29 cellular contexts compared by ENCODE assay signal in genomic region chr6:162198925-162199324, GRCh38.
A peak's percentile ranks its signal among the peaks of the same experiment; 100 is the strongest.
DNase-seq lines count a peak whose midpoint lies in the region; ATAC-seq and TF ChIP-seq lines count a peak whose summit lies in the region.
"Had no signal": no experiment of that assay in that cellular context is flagged by ENCODE, and none has a peak within 500 bp of the region (broad histone marks: within the 10 kb centered on the region; RNA-seq: fewer than 3 reads in every experiment).

No MANE protein-coding gene starts in this region.

- H3K4me3 Mint-ChIP-seq in GM23338 (no peak overlapping the region), neural progenitor cell (no peak overlapping the region)
- H3K4me3 Mint-ChIP-seq: activated naive CD4-positive, alpha-beta T cell treated with anti-CD3 and anti-CD28 coated beads, Interleukin-2, amount 50 U/mL, for 24 hours; CD4-positive, CD25-positive, alpha-beta regulatory T cell; IgD-negative memory B cell; memory B cell; T-helper 2 cell treated with Interferon-gamma antibody and Interleukin-4, amounts not matched to agents 5 μg/mL and 100 μg/mL, for 36 hours had no signal

- H2BK12ac ChIP-seq in neuronal stem cell (ENCODE audit: low read length), result no peak overlapping the region

- H2BK5ac ChIP-seq in neuronal stem cell (ENCODE audit: low read length), result no peak overlapping the region

- H2BK120ac ChIP-seq in neuronal stem cell (ENCODE audit: low read depth, low read length), result no peak overlapping the region

- H3K9me2 ChIP-seq in GM23338 (ENCODE audit: insufficient read depth), result no peaks in the 10 kb centered on the region

- H3K27ac Mint-ChIP-seq in GM23338 (no peak overlapping the region), neural progenitor cell (no peak overlapping the region)
- H3K27ac Mint-ChIP-seq: activated naive CD4-positive, alpha-beta T cell treated with anti-CD3 and anti-CD28 coated beads, Interleukin-2, amount 50 U/mL, for 24 hours; activated T-helper 2 cell treated with anti-CD3 and anti-CD28 coated beads, Interferon-gamma antibody, Interleukin-2, Interleukin-4, amounts not matched to agents 10 μg/mL and 5 μg/mL and 100 μg/mL, durations not matched to agents 14 hours and 24 hours and 36 hours; CD4-positive, CD25-positive, alpha-beta regulatory T cell; IgD-negative memory B cell; memory B cell; T-helper 2 cell treated with Interferon-gamma antibody and Interleukin-4, amounts not matched to agents 5 μg/mL and 100 μg/mL, for 36 hours had no signal

- H3K4me2 ChIP-seq in GM23338 (no peak overlapping the region), OCI-LY3 (ENCODE audit: low read length) (no peak overlapping the region), neural progenitor cell (no peak overlapping the region), neuronal stem cell (ENCODE audit: insufficient read depth, low read length, poor library complexity, severe bottlenecking) (no peak overlapping the region)

- DNase-seq in GM23338 (ENCODE audit: low spot score) (peak; percentile 41), choroid plexus epithelial cell (ENCODE audit: low read depth) (peak; percentile 17), neural progenitor cell (ENCODE audit: low spot score) (peak; percentile 20), NCI-H2081 (lab: John Stamatoyannopoulos, UW) (no peak), neuronal stem cell (ENCODE audit: low spot score) (no peak)
- no peak for DNase-seq in stimulated activated CD4-positive, alpha-beta T cell treated with anti-CD3 and anti-CD28 coated beads, Interleukin-4, amount 100 ng/mL, for 1 hour
- DNase-seq: activated CD4-positive, alpha-beta T cell treated with anti-CD3 and anti-CD28 coated beads for 48 hours; amniotic stem cell; CD4-positive, CD25-positive, alpha-beta regulatory T cell; effector CD4-positive, alpha-beta T cell; EL; hypothalamus; NCI-H1092; NCI-H1694 treated with DMSO at 0.1 percent for 48 hours; NCI-H2171 treated with DMSO at 0.1 percent for 48 hours; NCI-H524; pancreas; retina; SHP77; small intestine; stimulated activated naive CD4-positive, alpha-beta T cell; upper lobe of left lung had no signal

- ATAC-seq in GM23338, result peak; percentile 67

- H3K4me1 Mint-ChIP-seq in GM23338 (peaks cover 20% of the 10 kb centered on the region), neural progenitor cell (peaks cover 3% of the 10 kb centered on the region)
- H3K4me1 Mint-ChIP-seq: activated naive CD4-positive, alpha-beta T cell treated with anti-CD3 and anti-CD28 coated beads, Interleukin-2, amount 50 U/mL, for 24 hours; CD4-positive, CD25-positive, alpha-beta regulatory T cell; IgD-negative memory B cell; memory B cell had no signal

- H3F3A ChIP-seq in GM23338 (replicated peaks; ENCODE audit: low read depth) (no peaks in the 10 kb centered on the region), neural progenitor cell (ENCODE audit: low read depth) (no peaks in the 10 kb centered on the region)

- no peak overlapping the region for H2AFZ ChIP-seq in GM23338
- no peak overlapping the region for H2AFZ ChIP-seq in OCI-LY3 (ENCODE audit: low read depth, low read length)
- no peak overlapping the region for H2AFZ ChIP-seq in neural progenitor cell (replicated peaks)
- no peak overlapping the region for H2AFZ ChIP-seq in neuronal stem cell (ENCODE audit: low read length)

- H4K20me1 ChIP-seq in GM23338 (replicated peaks; ENCODE audit: insufficient read depth) (no peaks in the 10 kb centered on the region), OCI-LY3 (ENCODE audit: insufficient read depth, low read length) (no peaks in the 10 kb centered on the region), neural progenitor cell (ENCODE audit: low read depth) (no peaks in the 10 kb centered on the region)

- H3K27ac ChIP-seq in GM23338 (ENCODE audit: low read depth), result no peak overlapping the region
- H3K27ac ChIP-seq in OCI-LY3 (ENCODE audit: low read length), result no peak overlapping the region
- H3K27ac ChIP-seq in neural progenitor cell, result no peak overlapping the region
- H3K27ac ChIP-seq in neuronal stem cell (replicated peaks; ENCODE audit: low read length), result no peak overlapping the region
- H3K27ac ChIP-seq: pancreas, upper lobe of left lung, VCaP had no signal

- H3K9me3 ChIP-seq in OCI-LY3 (ENCODE audit: insufficient read depth, low read length), result no peaks in the 10 kb centered on the region
- no peaks in the 10 kb centered on the region for H3K9me3 ChIP-seq in neural progenitor cell (ENCODE audit: low read depth)
- no peaks in the 10 kb centered on the region for H3K9me3 ChIP-seq in neuronal stem cell (replicated peaks in 1 of 2; ENCODE audit: control insufficient read depth in 2 of 2, insufficient read depth in 1 of 2, low read depth in 1 of 2, low read length in 2 of 2)
- H3K9me3 ChIP-seq: pancreas, upper lobe of left lung had no signal

- no peaks in the 10 kb centered on the region for H3K36me3 ChIP-seq in GM23338 (ENCODE audit: insufficient read depth)
- no peaks in the 10 kb centered on the region for H3K36me3 ChIP-seq in OCI-LY3 (replicated peaks; ENCODE audit: low read depth, low read length)
- no peaks in the 10 kb centered on the region for H3K36me3 ChIP-seq in neural progenitor cell
- no peaks in the 10 kb centered on the region for H3K36me3 ChIP-seq in neuronal stem cell (replicated peaks in 1 of 2; ENCODE audit: control insufficient read depth in 2 of 2, insufficient read depth in 2 of 2, low read length in 2 of 2)
- H3K36me3 ChIP-seq: pancreas, upper lobe of left lung had no signal

- no peak overlapping the region for H3K23ac ChIP-seq in neuronal stem cell (ENCODE audit: low read depth, low read length, poor library complexity)

- H3K27me3 ChIP-seq in GM23338 (ENCODE audit: insufficient read depth) (no peaks in the 10 kb centered on the region), OCI-LY3 (ENCODE audit: low read depth, low read length) (no peaks in the 10 kb centered on the region), neural progenitor cell (no peaks in the 10 kb centered on the region), neuronal stem cell (ENCODE audit: control insufficient read depth in 3 of 3, insufficient read depth in 3 of 3, low read depth in 1 of 3, low read length in 3 of 3) (no peaks in the 10 kb centered on the region)
- H3K27me3 ChIP-seq: pancreas, upper lobe of left lung had no signal

- H3K4me3 ChIP-seq in GM23338, result no peak overlapping the region
- no peak overlapping the region for H3K4me3 ChIP-seq in OCI-LY3 (ENCODE audit: low read length)
- H3K4me3 ChIP-seq in choroid plexus epithelial cell (ENCODE audit: low read depth, low read length), result no peak overlapping the region
- H3K4me3 ChIP-seq in neural progenitor cell, result no peak overlapping the region
- H3K4me3 ChIP-seq in neuronal stem cell (ENCODE audit: low read length in 2 of 2), result no peak overlapping the region
- H3K4me3 ChIP-seq: pancreas, upper lobe of left lung had no signal

- no peaks in the 10 kb centered on the region for H3K27me3 Mint-ChIP-seq in GM23338 (ENCODE audit: insufficient read depth, low read depth, poor library complexity)
- H3K27me3 Mint-ChIP-seq in neural progenitor cell (ENCODE audit: insufficient read depth, low read depth), result peaks cover 2% of the 10 kb centered on the region
- H3K27me3 Mint-ChIP-seq: activated naive CD4-positive, alpha-beta T cell treated with anti-CD3 and anti-CD28 coated beads, Interleukin-2, amount 50 U/mL, for 24 hours; CD4-positive, CD25-positive, alpha-beta regulatory T cell; IgD-negative memory B cell; memory B cell had no signal

- WGBS in neuronal stem cell (ENCODE audit: extremely low coverage in 2 of 2, insufficient read length in 2 of 2, insufficient replicate concordance in 1 of 2), 2 donors, result no CpG with 5 or more reads among the region's 3 CpGs

- H4K8ac ChIP-seq in neuronal stem cell (ENCODE audit: low read depth, low read length), result no peak overlapping the region

- TF ChIP-seq CTCF in GM23338 (conservative IDR thresholded peaks at IDR 0.05; ENCODE audit: low read depth in 2 of 2) (peak; percentile 49 to 67), OCI-LY3 (IDR thresholded peaks at IDR 0.05; ENCODE audit: low read depth, low read length) (0 out of 2 replicates have a peak, but pooled peaks have one; percentile 16), choroid plexus epithelial cell (conservative IDR thresholded peaks at IDR 0.05; ENCODE audit: low read depth, low read length) (peak; percentile 43), neural progenitor cell (IDR thresholded peaks at IDR 0.05) (peak; percentile 38)

- no peak overlapping the region for H3K18ac ChIP-seq in neuronal stem cell (ENCODE audit: low read length)

- H3K79me2 ChIP-seq in GM23338 (replicated peaks; ENCODE audit: insufficient read depth) (no peaks in the 10 kb centered on the region), OCI-LY3 (ENCODE audit: low read length) (no peaks in the 10 kb centered on the region), neural progenitor cell (ENCODE audit: low read depth) (no peaks in the 10 kb centered on the region)

- H3K4ac ChIP-seq in neuronal stem cell (ENCODE audit: low read length), result no peak overlapping the region

- H3K9ac ChIP-seq in OCI-LY3 (ENCODE audit: low read length) (no peak overlapping the region), neural progenitor cell (no peak overlapping the region), neuronal stem cell (ENCODE audit: low read depth, low read length, poor library complexity) (no peak overlapping the region)

- no peaks in the 10 kb centered on the region for H3K79me1 ChIP-seq in neuronal stem cell (ENCODE audit: low read depth, low read length)

- H3K9me3 Mint-ChIP-seq in GM23338 (no peaks in the 10 kb centered on the region), neural progenitor cell (no peaks in the 10 kb centered on the region)
- H3K9me3 Mint-ChIP-seq: activated naive CD4-positive, alpha-beta T cell treated with anti-CD3 and anti-CD28 coated beads, Interleukin-2, amount 50 U/mL, for 24 hours; activated T-helper 2 cell treated with anti-CD3 and anti-CD28 coated beads, Interferon-gamma antibody, Interleukin-2, Interleukin-4, amounts not matched to agents 10 μg/mL and 5 μg/mL and 100 μg/mL, durations not matched to agents 14 hours and 24 hours and 36 hours; memory B cell; T-helper 2 cell treated with Interferon-gamma antibody and Interleukin-4, amounts not matched to agents 5 μg/mL and 100 μg/mL, for 36 hours had no signal

- H3K36me3 Mint-ChIP-seq in GM23338 (ENCODE audit: low read depth) (no peaks in the 10 kb centered on the region), neural progenitor cell (no peaks in the 10 kb centered on the region)
- H3K36me3 Mint-ChIP-seq: CD4-positive, CD25-positive, alpha-beta regulatory T cell; memory B cell had no signal

- no peak overlapping the region for H4K91ac ChIP-seq in neuronal stem cell (ENCODE audit: low read depth, low read length, poor library complexity)

- no peak overlapping the region for H2BK15ac ChIP-seq in neuronal stem cell (ENCODE audit: low read length)

- no peak overlapping the region for H2AK5ac ChIP-seq in neuronal stem cell (ENCODE audit: low read depth, low read length)

- H3K4me1 ChIP-seq in GM23338 (ENCODE audit: insufficient read depth) (peaks cover 9% of the 10 kb centered on the region; the same call in 1 of the 2 replicates), OCI-LY3 (ENCODE audit: low read length) (no peaks in the 10 kb centered on the region), neural progenitor cell (no peaks in the 10 kb centered on the region), neuronal stem cell (ENCODE audit: control insufficient read depth in 2 of 2, insufficient read depth in 1 of 2, low read depth in 1 of 2, low read length in 2 of 2) (no peaks in the 10 kb centered on the region)
- H3K4me1 ChIP-seq: pancreas, upper lobe of left lung had no signal

- no peak overlapping the region for H3K14ac ChIP-seq in neuronal stem cell (ENCODE audit: low read length)

Comparison
In these comparisons a context has a peak if more than half of its experiments do, and no peak if none do; other contexts are left out.
1. DNase-seq: peak in GM23338 (single experiment), choroid plexus epithelial cell (single experiment) and neural progenitor cell (single experiment); none in NCI-H2081 (0 of 2), stimulated activated CD4-positive, alpha-beta T cell treated with anti-CD3 and anti-CD28 coated beads, Interleukin-4, amount 100 ng/mL, for 1 hour (single experiment) and neuronal stem cell (single experiment).
2. Peak in every context shown above with its lines, with median percentiles within 50 percentile points of each other: CTCF ChIP-seq.